ENCODE assay signal across 8 cellular contexts in the genomic region with DNA sequence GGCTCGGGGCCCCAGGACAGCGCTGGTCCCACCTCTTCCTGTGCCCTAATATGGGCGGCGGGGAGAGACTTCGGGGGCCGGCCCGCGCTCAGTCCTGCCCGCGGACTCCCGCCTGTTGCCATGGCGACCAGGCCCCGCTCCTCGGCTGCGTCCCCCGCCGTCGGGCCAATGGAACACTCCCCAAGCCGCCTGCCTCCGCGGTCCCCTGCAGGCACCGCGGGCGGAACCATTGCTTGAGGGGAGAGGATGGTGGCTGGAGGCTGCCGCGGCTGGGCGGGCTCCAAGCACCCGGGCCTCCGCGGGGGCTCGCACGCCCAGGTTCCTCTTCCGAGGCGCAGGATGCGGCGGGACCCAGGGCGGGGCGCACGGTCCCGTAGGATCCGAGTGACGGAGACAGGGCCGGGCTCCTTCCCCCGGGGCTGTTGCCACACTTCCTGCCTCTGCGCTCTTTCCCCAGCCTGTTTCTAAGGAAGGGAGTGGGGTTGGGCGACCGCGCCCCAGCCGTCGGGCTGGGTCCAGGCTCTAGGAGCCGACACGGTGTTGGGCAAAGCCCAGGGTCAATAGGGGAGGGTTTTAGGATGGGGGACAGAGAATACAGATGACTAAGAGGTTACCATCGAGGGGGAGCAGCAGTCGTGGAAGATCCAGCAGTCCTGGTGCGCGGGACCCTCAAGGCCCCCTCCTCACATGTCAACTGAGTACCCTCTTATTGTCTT. TPM values are rescaled to one million over a fixed set of nuclear protein-coding genes. Genes with fewer than 3 reads are reported as not detected.
DNase-seq lines count a peak whose midpoint lies in the region; ATAC-seq and TF ChIP-seq lines count a peak whose summit lies in the region.

No MANE protein-coding gene starts in this region.

- no peaks in the 10 kb centered on the region for H3K9me2 ChIP-seq in hepatocyte (replicated peaks; ENCODE audit: insufficient read depth)

- peak overlapping the region; percentile 99 for H3K27ac ChIP-seq in hepatocyte

- ATAC-seq in HG02870 (IDR thresholded peaks at IDR 0.05; ENCODE audit: unreplicated experiment) = peak; percentile 40

- no peaks in the 10 kb centered on the region for H3K9me3 ChIP-seq in hepatocyte (ENCODE audit: low read depth)

- peaks cover 47% of the 10 kb centered on the region for H3K4me1 ChIP-seq in hepatocyte (ENCODE audit: insufficient read depth)

- in situ Hi-C loops in GM13977 (cut with MboI; ENCODE audit: low pct_unique_long_range_greater_than_20kb, low sequenced_read_pairs, unreplicated experiment) = no loop called here

- WGBS in hepatocyte (ENCODE audit: low lambda C conversion rate, missing lambda C conversion rate) = under 1% methylated on average over 42 of the region's 56 CpGs

- DNase-seq in GM13977 (ENCODE audit: low spot score) (peak; percentile 98), NCI-H1694 (lab: John Stamatoyannopoulos, UW) (peak; percentile 43), T1000 (lab: John Stamatoyannopoulos, UW) (peak; percentile 90), astrocyte of the hippocampus (ENCODE audit: low read depth, low spot score) (peak; percentile 99), hepatocyte (ENCODE audit: low spot score) (peak; percentile 98), renal cortical epithelial cell (ENCODE audit: low read depth) (peak; percentile 81), OCI-M2 (lab: John Stamatoyannopoulos, UW; ENCODE audit: unreplicated experiment) (no peak)

- H3K79me2 ChIP-seq in hepatocyte = peaks cover 18% of the 10 kb centered on the region

- H3K36me3 ChIP-seq in hepatocyte (replicated peaks; ENCODE audit: insufficient read depth, low read depth) = no peaks in the 10 kb centered on the region

- H3K4me2 ChIP-seq in hepatocyte = peak overlapping the region; percentile 84

- TF ChIP-seq CTCF in GM13977 (IDR thresholded peaks at IDR 0.05; ENCODE audit: extremely low read depth, insufficient read depth, missing control alignments) (no peak), hepatocyte (IDR thresholded peaks at IDR 0.05; ENCODE audit: poor library complexity) (no peak)

- no peaks in the 10 kb centered on the region for H3K27me3 ChIP-seq in hepatocyte

- no peak overlapping the region for H2AFZ ChIP-seq in hepatocyte

- peaks cover 10% of the 10 kb centered on the region for H4K20me1 ChIP-seq in hepatocyte (ENCODE audit: insufficient read depth, poor library complexity, severe bottlenecking)

- peak overlapping the region; percentile 0 for H3K4me3 ChIP-seq in hepatocyte

RNA-seq across cellular contexts. Expression of a gene that starts 1.2 kb away (rescaled TPM):
- total RNA-seq in hepatocyte (343 and 399 TPM in 2 replicates), renal cortical epithelial cell (120 and 130 TPM in 2 replicates)
- polyA plus RNA-seq in hepatocyte = 539 and 633 TPM in 2 replicates

RNA-seq across cellular contexts. Expression of a gene that starts 11.5 kb away (rescaled TPM):
- total RNA-seq in hepatocyte = 497 and 589 TPM in 2 replicates
- 581 and 582 TPM in 2 replicates for polyA plus RNA-seq in hepatocyte
- total RNA-seq in renal cortical epithelial cell = 215 and 236 TPM in 2 replicates

RNA-seq across cellular contexts. Expression of a gene that starts 11.8 kb away (rescaled TPM):
- total RNA-seq in hepatocyte = not detected in 2 replicates
- polyA plus RNA-seq in hepatocyte = 5.1 and 5.7 TPM in 2 replicates
- total RNA-seq in renal cortical epithelial cell = not detected in 2 replicates

RNA-seq across cellular contexts. Expression of a gene that starts 14.7 kb away (rescaled TPM):
- total RNA-seq in hepatocyte = 44.3 and 70.5 TPM in 2 replicates
- 113 and 128 TPM in 2 replicates for polyA plus RNA-seq in hepatocyte
- 19.6 and 30.8 TPM in 2 replicates for total RNA-seq in renal cortical epithelial cell

RNA-seq across cellular contexts. Expression of a gene that starts 16.3 kb away (rescaled TPM):
- total RNA-seq in hepatocyte = 8.3 and 9.3 TPM in 2 replicates
- polyA plus RNA-seq in hepatocyte = 20.4 and 25.7 TPM in 2 replicates
- total RNA-seq in renal cortical epithelial cell = 7.7 and 19.6 TPM in 2 replicates
